In the genomic region with DNA sequence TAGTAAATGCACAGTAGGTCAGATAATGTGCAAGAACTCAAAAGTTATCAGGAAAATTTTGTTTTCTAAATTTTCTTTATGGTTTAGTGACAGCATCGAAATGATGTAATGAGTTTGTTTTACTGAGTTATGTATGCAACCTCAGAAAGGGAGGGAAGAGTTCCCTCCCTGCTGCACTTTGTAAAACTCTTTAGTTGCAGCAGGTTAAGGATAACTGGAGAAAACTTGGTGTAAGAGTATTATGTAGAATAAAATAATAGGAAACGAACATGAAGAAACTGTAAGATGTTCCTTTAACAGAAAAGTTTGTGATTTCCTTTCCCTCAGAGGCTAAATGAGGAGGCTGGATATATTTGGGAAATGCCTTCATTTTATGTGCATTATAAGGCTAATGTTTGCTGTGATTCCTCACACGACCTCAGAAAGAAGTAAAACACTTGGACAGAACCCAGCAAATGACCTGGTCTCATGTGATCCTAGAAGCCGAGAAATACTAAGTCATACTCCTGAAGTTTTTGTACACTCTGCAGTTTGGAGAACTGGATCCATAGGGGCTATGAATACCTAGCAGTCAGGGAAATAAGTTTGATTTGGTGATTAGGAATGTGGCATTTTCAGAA, we compare ENCODE assay signal across 27 cellular contexts. TPM values are rescaled to one million over a fixed set of nuclear protein-coding genes. Genes with fewer than 3 reads are reported as not detected.
A peak's percentile ranks its signal among the peaks of the same experiment; 100 is the strongest.
DNase-seq lines count a peak whose midpoint lies in the region; ATAC-seq and TF ChIP-seq lines count a peak whose summit lies in the region.
"Had no signal": no experiment of that assay in that cellular context is flagged by ENCODE, and none has a peak within 500 bp of the region (broad histone marks: within the 10 kb centered on the region; RNA-seq: fewer than 3 reads in every experiment).

No MANE protein-coding gene starts in this region.

- TF ChIP-seq CTCF in fibroblast of the aortic adventitia (IDR thresholded peaks at IDR 0.05; ENCODE audit: insufficient read depth, low read length) (no peak), parathyroid adenoma (IDR thresholded peaks at IDR 0.05) (no peak)

- H3K36me3 ChIP-seq in parathyroid adenoma (ENCODE audit: control insufficient read depth, insufficient read depth, low read length): no peaks in the 10 kb centered on the region
- H3K36me3 ChIP-seq: heart right ventricle, left lung, SJSA1, transverse colon had no signal

- no peak overlapping the region for H3K27ac ChIP-seq in parathyroid adenoma
- H3K27ac ChIP-seq: heart right ventricle, left lung, SJSA1, transverse colon had no signal

- no peaks in the 10 kb centered on the region for H3K27me3 ChIP-seq in parathyroid adenoma (ENCODE audit: control insufficient read depth, insufficient read depth, low read length)
- H3K27me3 ChIP-seq: heart right ventricle, left lung, SJSA1, transverse colon had no signal

- no peak for ATAC-seq in GM21576 (IDR thresholded peaks at IDR 0.05; ENCODE audit: unreplicated experiment)
- ATAC-seq: activated CD4-positive, alpha-beta T cell treated with anti-CD3 and anti-CD28 coated beads for 36 hours; activated naive CD8-positive, alpha-beta T cell treated with anti-CD3 and anti-CD28 coated beads, Interleukin-2, amount 50 U/mL, for 24 hours; natural killer cell; stimulated activated naive CD8-positive, alpha-beta T cell treated with anti-CD3 and anti-CD28 coated beads, Interleukin-15, Interleukin-2, amounts not matched to agents 100 U/mL and 50 U/mL, for 24 hours had no signal

- no peaks in the 10 kb centered on the region for H3K9me3 ChIP-seq in parathyroid adenoma (ENCODE audit: control insufficient read depth, low read length)
- H3K9me3 ChIP-seq: heart right ventricle, left lung, SJSA1, transverse colon had no signal

- H2AFZ ChIP-seq in parathyroid adenoma: no peak overlapping the region

- H3K79me2 ChIP-seq in parathyroid adenoma: no peaks in the 10 kb centered on the region

- peak overlapping the region; percentile 1 for H3K4me2 ChIP-seq in parathyroid adenoma (ENCODE audit: low read length)

- H3K4me3 ChIP-seq in fibroblast of the aortic adventitia (ENCODE audit: low read depth, low read length): no peak overlapping the region
- no peak overlapping the region for H3K4me3 ChIP-seq in parathyroid adenoma (ENCODE audit: low read depth, low read length)
- H3K4me3 ChIP-seq: left lung, SJSA1, transverse colon had no signal

- DNase-seq in HCEC 1CT (peak; percentile 11), astrocyte of the hippocampus (ENCODE audit: low read depth, low spot score) (peak; percentile 10), fibroblast of the aortic adventitia (ENCODE audit: low read depth) (peak; percentile 53), NCI-H748 (lab: John Stamatoyannopoulos, UW; ENCODE audit: unreplicated experiment) (no peak), NCI-H69 (lab: John Stamatoyannopoulos, UW) (no peak), NCI-H524 treated with DMSO at 0.1 percent for 48 hours (lab: John Stamatoyannopoulos, UW) (no peak)
- DNase-seq: activated CD4-positive, alpha-beta T cell treated with anti-CD3 and anti-CD28 coated beads for 36 hours; activated CD8-positive, alpha-beta memory T cell treated with anti-CD3 and anti-CD28 coated beads for 24 hours; activated gamma-delta T cell treated with Interleukin-2 at 50 U/mL for 16 hours; activated naive CD8-positive, alpha-beta T cell treated with anti-CD3 and anti-CD28 coated beads, Interleukin-2, amount 50 U/mL, for 24 hours; activated T-cell treated with anti-CD3 and anti-CD28 coated beads, Interleukin-2, amount 50 U/mL, for 1 hour; CD4-positive, CD25-positive, alpha-beta regulatory T cell; DMS 273 treated with DMSO at 0.1 percent for 48 hours; GOT3; heart right ventricle; Karpas-422; left lung; MV-4-11; natural killer cell; NCI-H2171; NCI-H510A treated with DMSO at 0.1 percent for 48 hours; stimulated activated CD4-positive, alpha-beta T cell treated with anti-CD3 and anti-CD28 coated beads, Interleukin-15, amount 100 ng/mL, for 24 hours; stimulated activated naive CD8-positive, alpha-beta T cell treated with anti-CD3 and anti-CD28 coated beads, Interleukin-15, Interleukin-2, amounts not matched to agents 100 U/mL and 50 U/mL, for 24 hours; transverse colon had no signal

- no peak overlapping the region for H3K9ac ChIP-seq in parathyroid adenoma

- H3K4me1 ChIP-seq in parathyroid adenoma: no peaks in the 10 kb centered on the region
- H3K4me1 ChIP-seq: SJSA1 had no signal

RNA-seq across cellular contexts. Expression of gene ADGRL2, which starts 35.4 kb away (rescaled TPM):
- 52.1 and 104 TPM in 2 replicates for total RNA-seq in fibroblast of the aortic adventitia (ENCODE audit: low replicate concordance)
- total RNA-seq: activated CD4-positive, alpha-beta T cell treated with anti-CD3 and anti-CD28 coated beads for 36 hours; CD4-positive, CD25-positive, alpha-beta regulatory T cell; natural killer cell had no signal

Comparison
In these comparisons a context has a peak if more than half of its experiments do, and no peak if none do; other contexts are left out.
1. DNase-seq: peak in HCEC 1CT (single experiment), astrocyte of the hippocampus (single experiment) and fibroblast of the aortic adventitia (single experiment); none in NCI-H748 (single experiment), NCI-H69 (single experiment) and NCI-H524 treated with DMSO at 0.1 percent for 48 hours (single experiment).